27 cellular contexts compared by ENCODE assay signal in the genomic region with DNA sequence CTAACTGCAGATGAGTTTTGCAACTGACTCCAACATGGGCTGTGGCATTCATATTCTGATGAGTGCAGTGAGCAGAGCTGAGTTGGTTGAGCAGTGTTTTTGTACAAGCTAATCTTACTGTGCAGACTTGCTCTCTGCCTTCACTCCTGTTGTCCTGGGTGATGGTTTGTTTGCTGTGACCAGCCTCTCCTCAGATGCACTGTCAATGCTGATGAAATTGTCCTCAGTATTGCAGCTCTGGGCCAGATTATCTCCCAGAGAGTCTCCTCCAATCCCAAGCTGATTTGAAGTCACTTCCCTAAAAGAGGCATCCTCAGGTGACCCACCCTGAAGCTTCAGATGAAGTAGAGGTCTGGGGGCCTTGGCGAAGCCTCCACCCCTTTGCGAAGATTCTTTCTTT.
"Had no signal": no experiment of that assay in that cellular context is flagged by ENCODE, and none has a peak within 500 bp of the region (broad histone marks: within the 10 kb centered on the region; RNA-seq: fewer than 3 reads in every experiment).

No MANE protein-coding gene starts in this region.

- H3K9me3 Mint-ChIP-seq: activated B cell treated with CpG ODN at 0.5 μM for 24 hours; endodermal cell; stimulated activated memory B cell treated with anti-CD40 and anti-IgM and Interleukin-4, amounts not matched to agents 10 μg/mL and 1 μg/mL and 100 μg/mL, for 72 hours had no signal

- H3K4me3 Mint-ChIP-seq: activated B cell treated with CpG ODN at 0.5 μM for 24 hours; activated naive CD8-positive, alpha-beta T cell treated with anti-CD3 and anti-CD28 coated beads for 36 hours; endodermal cell; mesothelial cell of epicardium; naive thymus-derived CD8-positive, alpha-beta T cell; neural progenitor cell; stimulated activated memory B cell treated with anti-CD40 and anti-IgM and Interleukin-4, amounts not matched to agents 10 μg/mL and 1 μg/mL and 100 μg/mL, for 72 hours had no signal

- H3K4me3 ChIP-seq: cardiac muscle cell, heart right ventricle, lung, neural progenitor cell, sigmoid colon, smooth muscle cell, stomach, transverse colon, uterus had no signal

- H3K9me3 ChIP-seq: heart right ventricle, sigmoid colon, stomach, transverse colon, uterus had no signal

- H3K4me1 Mint-ChIP-seq: activated naive CD8-positive, alpha-beta T cell treated with anti-CD3 and anti-CD28 coated beads for 36 hours had no signal

- H3K9ac ChIP-seq: neural progenitor cell had no signal

- ATAC-seq: heart right ventricle; left lobe of liver; naive thymus-derived CD8-positive, alpha-beta T cell; stimulated activated memory B cell treated with anti-CD40 and anti-IgM and Interleukin-4, amounts not matched to agents 10 μg/mL and 1 μg/mL and 100 μg/mL, for 72 hours had no signal

- H3K27me3 ChIP-seq: cardiac muscle cell, heart right ventricle, neural progenitor cell, sigmoid colon, stomach, transverse colon, uterus had no signal

- H3K36me3 ChIP-seq: cardiac muscle cell, heart right ventricle, neural progenitor cell, sigmoid colon, stomach, transverse colon, uterus had no signal

- H3K27ac Mint-ChIP-seq: activated B cell treated with CpG ODN at 0.5 μM for 24 hours; activated naive CD8-positive, alpha-beta T cell treated with anti-CD3 and anti-CD28 coated beads for 36 hours; endodermal cell; mesothelial cell of epicardium; naive thymus-derived CD8-positive, alpha-beta T cell; stimulated activated memory B cell treated with anti-CD40 and anti-IgM and Interleukin-4, amounts not matched to agents 10 μg/mL and 1 μg/mL and 100 μg/mL, for 72 hours had no signal

- FAIRE-seq: kidney, TTC549 had no signal

- H2AFZ ChIP-seq: neural progenitor cell had no signal

- H3K36me3 Mint-ChIP-seq: activated naive CD8-positive, alpha-beta T cell treated with anti-CD3 and anti-CD28 coated beads for 36 hours; mesothelial cell of epicardium; naive thymus-derived CD8-positive, alpha-beta T cell; neural progenitor cell; stimulated activated memory B cell treated with anti-CD40 and anti-IgM and Interleukin-4, amounts not matched to agents 10 μg/mL and 1 μg/mL and 100 μg/mL, for 72 hours had no signal

- H3K27me3 Mint-ChIP-seq: activated B cell treated with CpG ODN at 0.5 μM for 24 hours; activated naive CD8-positive, alpha-beta T cell treated with anti-CD3 and anti-CD28 coated beads for 36 hours had no signal

- DNase-seq: activated B cell treated with CpG ODN at 0.5 μM for 24 hours; activated CD4-positive, alpha-beta T cell treated with anti-CD3 and anti-CD28 coated beads for 4 hours; activated CD4-positive, alpha-beta T cell treated with anti-CD3 and anti-CD28 coated beads, Interleukin-2, amount 50 U/mL, for 48 hours; activated CD8-positive, alpha-beta memory T cell treated with anti-CD3 and anti-CD28 coated beads, Interleukin-2, amount 50 U/mL, for 48 hours; activated naive CD4-positive, alpha-beta T cell treated with Interleukin-2 at 50 U/mL for 16 hours; activated naive CD8-positive, alpha-beta T cell treated with anti-CD3 and anti-CD28 coated beads for 36 hours; activated T-cell treated with anti-CD3 and anti-CD28 coated beads, Interleukin-2, amount 50 U/mL, for 48 hours; amniotic stem cell; cortex of kidney; endodermal cell; heart right ventricle; kidney; naive thymus-derived CD8-positive, alpha-beta T cell; retina; sigmoid colon; stimulated activated CD4-positive, alpha-beta T cell treated with anti-CD3 and anti-CD28 coated beads, Interleukin-15, amount 100 ng/mL, for 24 hours; stomach; transverse colon; uterus had no signal

- H3K4me1 ChIP-seq: uterus had no signal

- H3K4me2 ChIP-seq: neural progenitor cell, smooth muscle cell had no signal

- H3K27ac ChIP-seq: cardiac muscle cell, heart right ventricle, neural progenitor cell, sigmoid colon, uterus had no signal
